21 cellular contexts compared by ENCODE assay signal in genomic region chr14:95294320-95294719, GRCh38.
"Had no signal": no experiment of that assay in that cellular context is flagged by ENCODE, and none has a peak within 500 bp of the region (broad histone marks: within the 10 kb centered on the region; RNA-seq: fewer than 3 reads in every experiment).

No MANE protein-coding gene starts in this region.

- H3K36me3 Mint-ChIP-seq: activated naive CD8-positive, alpha-beta T cell treated with anti-CD3 and anti-CD28 coated beads, Interleukin-2, amount 10 ng/mL, durations not matched to agents 7 days and 5 days; stimulated activated effector memory CD8-positive, alpha-beta T cell treated with anti-CD3 and anti-CD28 coated beads, Interleukin-12 subunit alpha, Interleukin-12 subunit beta, amount 100 ng/mL, for 72 hours had no signal

- ATAC-seq: activated CD8-positive, alpha-beta T cell treated with anti-CD3 and anti-CD28 coated beads for 36 hours; gastroesophageal sphincter; left lobe of liver; sciatic nerve; stimulated activated effector memory CD8-positive, alpha-beta T cell treated with anti-CD3 and anti-CD28 coated beads, Interleukin-12 subunit alpha, Interleukin-12 subunit beta, amount 100 ng/mL, for 72 hours had no signal

- H3K9me3 ChIP-seq: stomach, thoracic aorta, upper lobe of right lung had no signal

- H3K27me3 Mint-ChIP-seq: naive B cell had no signal

- H3K9me3 Mint-ChIP-seq: activated CD4-positive, alpha-beta T cell treated with anti-CD3 and anti-CD28 coated beads, Interleukin-2, amount 10 ng/mL, durations not matched to agents 24 days and 14 days; activated naive CD8-positive, alpha-beta T cell treated with anti-CD3 and anti-CD28 coated beads, Interleukin-2, amount 10 ng/mL, durations not matched to agents 7 days and 5 days; activated T-helper 2 cell treated with anti-CD3 and anti-CD28 coated beads, Interferon-gamma antibody, Interleukin-2, Interleukin-4, amounts not matched to agents 10 μg/mL and 5 μg/mL and 100 μg/mL, durations not matched to agents 14 hours and 24 hours and 36 hours; neural crest cell had no signal

- H3K4me3 Mint-ChIP-seq: activated CD4-positive, alpha-beta T cell treated with anti-CD3 and anti-CD28 coated beads, Interleukin-2, amount 10 ng/mL, durations not matched to agents 24 days and 14 days; activated CD8-positive, alpha-beta T cell treated with anti-CD3 and anti-CD28 coated beads for 36 hours; activated naive CD8-positive, alpha-beta T cell treated with anti-CD3 and anti-CD28 coated beads, Interleukin-2, amount 10 ng/mL, durations not matched to agents 7 days and 5 days; neural crest cell; stimulated activated effector memory CD8-positive, alpha-beta T cell treated with anti-CD3 and anti-CD28 coated beads, Interleukin-12 subunit alpha, Interleukin-12 subunit beta, amount 100 ng/mL, for 72 hours had no signal

- H3K4me3 ChIP-seq: gastroesophageal sphincter, smooth muscle cell, stomach, thoracic aorta, upper lobe of right lung had no signal

- DNase-seq: activated CD4-positive, alpha-beta T cell treated with anti-CD3 and anti-CD28 coated beads, Interleukin-2, amount 10 ng/mL, durations not matched to agents 24 days and 14 days; activated CD8-positive, alpha-beta T cell treated with anti-CD3 and anti-CD28 coated beads for 36 hours; activated naive CD4-positive, alpha-beta T cell treated with Interleukin-2 at 50 U/mL for 16 hours; activated naive CD8-positive, alpha-beta T cell treated with anti-CD3 and anti-CD28 coated beads, Interleukin-2, amount 10 ng/mL, durations not matched to agents 7 days and 5 days; activated T-cell treated with anti-CD3 and anti-CD28 coated beads, Interleukin-2, amount 50 U/mL, for 1 hour; anterior cingulate cortex; brain microvascular endothelial cell; effector CD8-positive, alpha-beta T cell; naive B cell; stimulated activated CD4-positive, alpha-beta T cell treated with anti-CD3 and anti-CD28 coated beads, Interleukin-4, amount 100 ng/mL, for 24 hours; stomach; T1000; upper lobe of right lung had no signal

- H3K27me3 ChIP-seq: brain microvascular endothelial cell, stomach, upper lobe of right lung had no signal

- H3K27ac ChIP-seq: brain microvascular endothelial cell, stomach, thoracic aorta, upper lobe of right lung had no signal

- H3K36me3 ChIP-seq: brain microvascular endothelial cell, gastroesophageal sphincter, stomach, thoracic aorta, upper lobe of right lung had no signal

- H3K4me1 Mint-ChIP-seq: activated CD4-positive, alpha-beta T cell treated with anti-CD3 and anti-CD28 coated beads, Interleukin-2, amount 10 ng/mL, durations not matched to agents 24 days and 14 days; stimulated activated effector memory CD8-positive, alpha-beta T cell treated with anti-CD3 and anti-CD28 coated beads, Interleukin-12 subunit alpha, Interleukin-12 subunit beta, amount 100 ng/mL, for 72 hours had no signal

- H3K27ac Mint-ChIP-seq: activated CD4-positive, alpha-beta T cell treated with anti-CD3 and anti-CD28 coated beads, Interleukin-2, amount 10 ng/mL, durations not matched to agents 24 days and 14 days; activated CD8-positive, alpha-beta T cell treated with anti-CD3 and anti-CD28 coated beads for 36 hours; activated naive CD8-positive, alpha-beta T cell treated with anti-CD3 and anti-CD28 coated beads, Interleukin-2, amount 10 ng/mL, durations not matched to agents 7 days and 5 days; activated T-helper 2 cell treated with anti-CD3 and anti-CD28 coated beads, Interferon-gamma antibody, Interleukin-2, Interleukin-4, amounts not matched to agents 10 μg/mL and 5 μg/mL and 100 μg/mL, durations not matched to agents 14 hours and 24 hours and 36 hours; stimulated activated effector memory CD8-positive, alpha-beta T cell treated with anti-CD3 and anti-CD28 coated beads, Interleukin-12 subunit alpha, Interleukin-12 subunit beta, amount 100 ng/mL, for 72 hours had no signal
